In genomic region chr6:25326958-25327357, GRCh38 we compare ENCODE assay signal across 15 cellular contexts. TPM values are rescaled to one million over a fixed set of nuclear protein-coding genes. Genes with fewer than 3 reads are reported as not detected.
DNase-seq lines count a peak whose midpoint lies in the region; ATAC-seq and TF ChIP-seq lines count a peak whose summit lies in the region.
"Had no signal": no experiment of that assay in that cellular context is flagged by ENCODE, and none has a peak within 500 bp of the region (broad histone marks: within the 10 kb centered on the region; RNA-seq: fewer than 3 reads in every experiment).

No MANE protein-coding gene starts in this region.

- intact Hi-C loops in ascending aorta (cut with DNase I) = no loop called here
- intact Hi-C loops in left ventricle myocardium inferior (cut with micrococcal nuclease) = no loop called here

- TF ChIP-seq CTCF in ascending aorta (IDR thresholded peaks at IDR 0.05) (no peak), left ventricle myocardium inferior (IDR thresholded peaks at IDR 0.05; ENCODE audit: borderline replicate concordance) (no peak), omental fat pad (IDR thresholded peaks at IDR 0.05) (no peak)

- H3K4me3 ChIP-seq in ascending aorta (peak overlapping the region in 1 of 2 donors; percentile 2), left ventricle myocardium inferior (peak overlapping the region; percentile 0)
- H3K4me3 ChIP-seq: BLaER1, GM12878 had no signal

- H3K9me3 ChIP-seq in ascending aorta (no peaks in the 10 kb centered on the region), left ventricle myocardium inferior (replicated peaks) (no peaks in the 10 kb centered on the region)
- H3K9me3 ChIP-seq: BLaER1, Caco-2 had no signal

- peak; percentile 90 for ATAC-seq in omental fat pad (ENCODE audit: low FRiP score)
- ATAC-seq: GM12878 had no signal

- H3K36me3 ChIP-seq in ascending aorta (no peaks in the 10 kb centered on the region), left ventricle myocardium inferior (no peaks in the 10 kb centered on the region)
- H3K36me3 ChIP-seq: BLaER1 had no signal

- DNase-seq in NCI-H1092 treated with DMSO at 0.1 percent for 48 hours (lab: John Stamatoyannopoulos, UW) (peak; percentile 61), NCI-H1092 (lab: John Stamatoyannopoulos, UW) (no peak), ascending aorta (ENCODE audit: low spot score in 2 of 2) (no peak), left ventricle myocardium inferior (no peak), omental fat pad (ENCODE audit: low spot score) (no peak), occipital lobe (lab: John Stamatoyannopoulos, UW) (no peak), NOMO-1 treated with dmso at 0.1 percent for 144 hours (lab: John Stamatoyannopoulos, UW; ENCODE audit: unreplicated experiment) (no peak), ecto neural progenitor cell (ENCODE audit: low spot score) (no peak)
- DNase-seq: 8988T; Caco-2; CD8-positive, alpha-beta memory T cell; GOT3; H9 had no signal

- peaks cover 4 to 40% of the 10 kb centered on the region in 2 donors for H3K4me1 ChIP-seq in ascending aorta
- peaks cover 33% of the 10 kb centered on the region for H3K4me1 ChIP-seq in left ventricle myocardium inferior
- H3K4me1 ChIP-seq: BLaER1 had no signal

- H3K27me3 ChIP-seq in ascending aorta = no peaks in the 10 kb centered on the region
- H3K27me3 ChIP-seq in left ventricle myocardium inferior (ENCODE audit: low read depth) = peaks cover 4% of the 10 kb centered on the region
- H3K27me3 ChIP-seq: BLaER1 had no signal

- H3K27ac ChIP-seq in ascending aorta (peak overlapping the region; percentile 23 to 24), left ventricle myocardium inferior (replicated peaks) (peak overlapping the region; percentile 24)
- H3K27ac ChIP-seq: BLaER1 had no signal

RNA-seq across cellular contexts. Expression of gene CARMIL1, which starts 47.8 kb away (rescaled TPM):
- total RNA-seq in ascending aorta = 16.1 TPM
- total RNA-seq in left ventricle myocardium inferior = 8.4 TPM
- 10 to 100 TPM; 24.4 to 35.3 (median 29.6) TPM for total RNA-seq in omental fat pad
- 30.4 TPM for total RNA-seq in occipital lobe
